In genomic region chr5:92017786-92018185, GRCh38 we compare ENCODE assay signal across 16 cellular contexts.
DNase-seq lines count a peak whose midpoint lies in the region; ATAC-seq, FAIRE-seq and TF ChIP-seq lines count a peak whose summit lies in the region.
"Had no signal": no experiment of that assay in that cellular context is flagged by ENCODE, and none has a peak within 500 bp of the region (broad histone marks: within the 10 kb centered on the region; RNA-seq: fewer than 3 reads in every experiment).

No MANE protein-coding gene starts in this region.

- TF ChIP-seq POLR2A in H54 (IDR thresholded peaks at IDR 0.05; ENCODE audit: low read depth, low read length) (no peak), ovary (IDR thresholded peaks at IDR 0.05) (no peak)

- intact Hi-C loops in ovary (cut with DNase I) (no loop called here), head of caudate nucleus (cut with DNase I) (no loop called here)

- ATAC-seq in SK-N-SH treated with all-trans-retinoic acid at 6 μM for 48 hours (peak; percentile 90), GM21528 (IDR thresholded peaks at IDR 0.05; ENCODE audit: low FRiP score, unreplicated experiment) (no peak)
- ATAC-seq: GM12878; left lobe of liver; natural killer cell treated with Interleukin-12 subunit alpha and Interleukin-12 subunit beta and Interleukin-15 and Interleukin-18, amount 100 ng/mL, for 72 hours had no signal

- no peak for TF ChIP-seq EP300 in ovary (IDR thresholded peaks at IDR 0.05)

- no peak overlapping the region for H3K27ac ChIP-seq in ovary
- H3K27ac ChIP-seq: skin epidermis, testis had no signal

- peak; percentile 3 for DNase-seq in H54 (ENCODE audit: insufficient read length, low spot score)
- DNase-seq in fibroblast of the aortic adventitia (ENCODE audit: low read depth): peak; percentile 8
- peak; percentile 33 for DNase-seq in urothelium cell line (ENCODE audit: low spot score)
- no peak for DNase-seq in ovary
- no peak for DNase-seq in head of caudate nucleus
- DNase-seq: dermis blood vessel endothelial cell, H7, NCI-H1436, NCI-H69, testis had no signal

- TF ChIP-seq CTCF in fibroblast of the aortic adventitia (IDR thresholded peaks at IDR 0.05; ENCODE audit: insufficient read depth, low read length) (no peak), ovary (IDR thresholded peaks at IDR 0.05) (no peak)

- H3K4me1 ChIP-seq in ovary (ENCODE audit: insufficient read depth): no peaks in the 10 kb centered on the region
- H3K4me1 ChIP-seq: testis had no signal

- H3K4me3 ChIP-seq in fibroblast of the aortic adventitia (ENCODE audit: low read depth, low read length): no peak overlapping the region
- no peak overlapping the region for H3K4me3 ChIP-seq in ovary
- H3K4me3 ChIP-seq: GM12878, skin epidermis, testis had no signal

- H3K9me3 ChIP-seq in ovary: no peaks in the 10 kb centered on the region
- H3K9me3 ChIP-seq: testis had no signal

- no peaks in the 10 kb centered on the region for H3K27me3 ChIP-seq in ovary
- H3K27me3 ChIP-seq: testis had no signal

- H3K36me3 ChIP-seq in ovary: no peaks in the 10 kb centered on the region

- FAIRE-seq in H54 (lab: Jason Lieb, UNC) (peak; percentile 97), urothelium cell line (lab: Jason Lieb, UNC) (no peak)
- FAIRE-seq: GM12878 had no signal

TF ChIP-seq in SK-N-SH treated with all-trans-retinoic acid at 6 μM for 48 hours, 23 proteins besides CTCF, POLR2A, EP300 and RAD21:
- no peak for TF ChIP-seq POU6F1 (CRISPR knock-in tag; IDR thresholded peaks at IDR 0.05; ENCODE audit: borderline replicate concordance, low read depth)
- TF ChIP-seq ZFP30 (CRISPR knock-in tag; IDR thresholded peaks at IDR 0.05): no peak
- TF ChIP-seq ISL1 (CRISPR knock-in tag; IDR thresholded peaks at IDR 0.05): peak; percentile 89
- peak; percentile 75 for TF ChIP-seq TOX (CRISPR knock-in tag; IDR thresholded peaks at IDR 0.05; ENCODE audit: borderline replicate concordance)
- no peak for TF ChIP-seq BACH2 (CRISPR knock-in tag; IDR thresholded peaks at IDR 0.05; ENCODE audit: borderline replicate concordance)

Comparison
In these comparisons a context has a peak if more than half of its experiments do, and no peak if none do; other contexts are left out.
1. DNase-seq: peak in H54 (single experiment), fibroblast of the aortic adventitia (single experiment) and urothelium cell line (single experiment); none in ovary (0 of 5) and head of caudate nucleus (0 of 42).